ENCODE assay signal across 23 cellular contexts in the genomic region with DNA sequence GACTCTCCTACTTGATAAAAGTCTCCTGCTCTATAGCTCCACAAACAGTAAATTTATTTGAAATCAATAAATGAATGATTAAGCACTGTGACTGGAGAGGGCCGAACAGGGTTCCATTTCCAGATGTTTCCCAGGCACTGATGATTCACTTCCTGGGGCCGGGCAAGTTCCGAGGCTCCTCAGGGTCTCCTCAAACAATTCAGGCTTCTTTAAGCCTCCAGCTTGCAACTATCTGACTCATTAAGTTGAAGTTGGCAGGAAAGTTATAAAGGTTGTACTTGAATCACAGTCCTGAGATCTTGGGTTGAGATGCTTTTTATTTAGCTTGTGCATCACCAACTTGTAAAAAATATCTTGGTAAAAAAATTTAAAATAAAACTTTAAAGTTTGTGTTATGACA.
A peak's percentile ranks its signal among the peaks of the same experiment; 100 is the strongest.
DNase-seq lines count a peak whose midpoint lies in the region; ATAC-seq and TF ChIP-seq lines count a peak whose summit lies in the region.
"Had no signal": no experiment of that assay in that cellular context is flagged by ENCODE, and none has a peak within 500 bp of the region (broad histone marks: within the 10 kb centered on the region; RNA-seq: fewer than 3 reads in every experiment).

No MANE protein-coding gene starts in this region.

- DNase-seq in A172 (ENCODE audit: low spot score) (peak; percentile 40), MG63 (peak; percentile 73), astrocyte of the hippocampus (ENCODE audit: low read depth, low spot score) (peak; percentile 8), fibroblast of mammary gland (ENCODE audit: low read depth) (peak; percentile 3), upper lobe of left lung (no peak), NAMALWA (ENCODE audit: low spot score) (no peak)
- DNase-seq in activated CD8-positive, alpha-beta T cell treated with anti-CD3 and anti-CD28 coated beads, Interleukin-2, amount 10 ng/mL, durations not matched to agents 7 days and 5 days: no peak
- DNase-seq in central memory CD4-positive, alpha-beta T cell: no peak
- DNase-seq: BE2C; CD4-positive, CD25-positive, alpha-beta regulatory T cell; COR-L47; DMS 273 treated with DMSO at 0.1 percent for 48 hours; GDM1; GM23248; KBM-7; NCI-H1417 treated with DMSO at 0.1 percent for 48 hours; NCI-H1930; NCI-H2171 treated with DMSO at 0.1 percent for 48 hours; NCI-H446; NCI-H526 treated with DMSO at 0.1 percent for 48 hours; Peyer's patch; SHP77 treated with DMSO at 0.1 percent for 48 hours; SK-N-SH had no signal

- H3K4me3 ChIP-seq in MG63 (no peak overlapping the region), fibroblast of mammary gland (ENCODE audit: control insufficient read depth, low read depth, low read length) (no peak overlapping the region), upper lobe of left lung (no peak overlapping the region)
- H3K4me3 ChIP-seq: GM23248, Peyer's patch had no signal

- no peak for ATAC-seq in upper lobe of left lung (ENCODE audit: low FRiP score in 2 of 2)
- no peak for ATAC-seq in activated CD8-positive, alpha-beta T cell treated with anti-CD3 and anti-CD28 coated beads, Interleukin-2, amount 10 ng/mL, durations not matched to agents 7 days and 5 days

- POLR2A ChIA-PET in activated CD8-positive, alpha-beta T cell treated with anti-CD3 and anti-CD28 coated beads, Interleukin-2, amount 10 ng/mL, durations not matched to agents 7 days and 5 days (lab: Charles Lee): no interaction called here

- no peaks in the 10 kb centered on the region for H3K9me3 Mint-ChIP-seq in activated CD8-positive, alpha-beta T cell treated with anti-CD3 and anti-CD28 coated beads, Interleukin-2, amount 10 ng/mL, durations not matched to agents 7 days and 5 days (ENCODE audit: insufficient read depth)

- H3K4me3 Mint-ChIP-seq in activated CD8-positive, alpha-beta T cell treated with anti-CD3 and anti-CD28 coated beads, Interleukin-2, amount 10 ng/mL, durations not matched to agents 7 days and 5 days: no peak overlapping the region
- H3K4me3 Mint-ChIP-seq: CD4-positive, CD25-positive, alpha-beta regulatory T cell had no signal

- H3K36me3 ChIP-seq in MG63 (no peaks in the 10 kb centered on the region), upper lobe of left lung (no peaks in the 10 kb centered on the region)
- H3K36me3 ChIP-seq: BE2C, Peyer's patch had no signal

- WGBS in upper lobe of left lung, 2 donors: 41 to 47% methylated on average over 3 of the region's 3 CpGs

- CTCF ChIA-PET in activated CD8-positive, alpha-beta T cell treated with anti-CD3 and anti-CD28 coated beads, Interleukin-2, amount 10 ng/mL, durations not matched to agents 7 days and 5 days (lab: Charles Lee): no interaction called here

- no peaks in the 10 kb centered on the region for H3K36me3 Mint-ChIP-seq in activated CD8-positive, alpha-beta T cell treated with anti-CD3 and anti-CD28 coated beads, Interleukin-2, amount 10 ng/mL, durations not matched to agents 7 days and 5 days (ENCODE audit: low read depth)
- H3K36me3 Mint-ChIP-seq: CD4-positive, CD25-positive, alpha-beta regulatory T cell had no signal

- TF ChIP-seq CTCF in fibroblast of mammary gland (conservative IDR thresholded peaks at IDR 0.05; ENCODE audit: control insufficient read depth, insufficient read depth, low read depth, low read length) (no peak), upper lobe of left lung (IDR thresholded peaks at IDR 0.05) (no peak)

- H3K27me3 ChIP-seq in MG63 (no peaks in the 10 kb centered on the region), upper lobe of left lung (no peaks in the 10 kb centered on the region)
- H3K27me3 ChIP-seq: BE2C, Peyer's patch had no signal

- no peak overlapping the region for H3K27ac Mint-ChIP-seq in activated CD8-positive, alpha-beta T cell treated with anti-CD3 and anti-CD28 coated beads, Interleukin-2, amount 10 ng/mL, durations not matched to agents 7 days and 5 days
- H3K27ac Mint-ChIP-seq: CD4-positive, CD25-positive, alpha-beta regulatory T cell had no signal

- H3K27ac ChIP-seq in upper lobe of left lung: no peak overlapping the region
- H3K27ac ChIP-seq: GM23248, Peyer's patch had no signal

- H3K9me3 ChIP-seq in MG63: peaks cover 9% of the 10 kb centered on the region
- peaks cover 0 to 6% (median 3%) of the 10 kb centered on the region in 4 donors for H3K9me3 ChIP-seq in upper lobe of left lung
- H3K9me3 ChIP-seq: BE2C, Peyer's patch had no signal

- H3K4me1 Mint-ChIP-seq in activated CD8-positive, alpha-beta T cell treated with anti-CD3 and anti-CD28 coated beads, Interleukin-2, amount 10 ng/mL, durations not matched to agents 7 days and 5 days (ENCODE audit: low read depth): no peaks in the 10 kb centered on the region
- H3K4me1 Mint-ChIP-seq: CD4-positive, CD25-positive, alpha-beta regulatory T cell had no signal

- no peak for TF ChIP-seq EP300 in upper lobe of left lung (IDR thresholded peaks at IDR 0.05)

- TF ChIP-seq POLR2A in upper lobe of left lung (IDR thresholded peaks at IDR 0.05): no peak

- H3K4me1 ChIP-seq in upper lobe of left lung: no peaks in the 10 kb centered on the region
- H3K4me1 ChIP-seq: BE2C, Peyer's patch had no signal

- H3K27me3 Mint-ChIP-seq in activated CD8-positive, alpha-beta T cell treated with anti-CD3 and anti-CD28 coated beads, Interleukin-2, amount 10 ng/mL, durations not matched to agents 7 days and 5 days (ENCODE audit: low read depth): no peaks in the 10 kb centered on the region
- H3K27me3 Mint-ChIP-seq: CD4-positive, CD25-positive, alpha-beta regulatory T cell had no signal

Comparison
In these comparisons a context has a peak if more than half of its experiments do, and no peak if none do; other contexts are left out.
1. DNase-seq: peak in A172 (single experiment), MG63 (single experiment), astrocyte of the hippocampus (single experiment) and fibroblast of mammary gland (single experiment); none in upper lobe of left lung (0 of 2), activated CD8-positive, alpha-beta T cell treated with anti-CD3 and anti-CD28 coated beads, Interleukin-2, amount 10 ng/mL, durations not matched to agents 7 days and 5 days (single experiment), NAMALWA (single experiment) and central memory CD4-positive, alpha-beta T cell (single experiment).